8 cellular contexts compared by ENCODE assay signal in genomic region chr1:172778461-172779455, GRCh38.
DNase-seq lines count a peak whose midpoint lies in the region; ATAC-seq and TF ChIP-seq lines count a peak whose summit lies in the region.

No MANE protein-coding gene starts in this region.

- H3K36me3 ChIP-seq in HEK293 (ENCODE audit: control insufficient read depth in 2 of 2, insufficient read depth in 1 of 2, low read length in 2 of 2) (no peaks in the 10 kb centered on the region), Peyer's patch (no peaks in the 10 kb centered on the region)

- POLR2A ChIA-PET in HEK293 (lab: Yijun Ruan, JAX) = interaction anchor here (0.5 kb wide), 1 partner anchor 425 kb away, joined by 4 read pairs; no protein-coding TSS in a partner anchor

- ATAC-seq in GM18498 (IDR thresholded peaks at IDR 0.05; ENCODE audit: unreplicated experiment) = peak; percentile 72
- ATAC-seq in memory B cell (ENCODE audit: low read depth) = peak; percentile 65

- H3K27ac ChIP-seq in HEK293 (ENCODE audit: extremely low read depth, low read depth, low read length) = no peak overlapping the region
- H3K27ac ChIP-seq in Peyer's patch = peak overlapping the region in 1 of 4 donors; percentile 34

- TF ChIP-seq POLR2A in Peyer's patch (IDR thresholded peaks at IDR 0.05) = no peak

- H3K27me3 ChIP-seq in Peyer's patch = no peaks in the 10 kb centered on the region

- CTCF ChIA-PET in HEK293 (lab: Yijun Ruan, JAX) = interaction anchor here (0.6 to 1.6 kb wide), 3 partner anchors 14 to 1882 kb away, joined by 3 to 6 read pairs (median 3); no protein-coding TSS in a partner anchor

- no peak for TF ChIP-seq CTCF in HEK293 (tag by site-specific recombination; IDR thresholded peaks at IDR 0.05)
- TF ChIP-seq CTCF in Peyer's patch (IDR thresholded peaks at IDR 0.05) = peak in 5 of 6 experiments; percentile 13 to 35 (median 27)

- H3K4me3 Mint-ChIP-seq in memory B cell = no peak overlapping the region

- H3K4me3 ChIP-seq in HEK293 (ENCODE audit: low read depth, low read length) (no peak overlapping the region), Peyer's patch (peak overlapping the region in 1 of 4 donors; percentile 24)

- H3K27me3 Mint-ChIP-seq in memory B cell = no peaks in the 10 kb centered on the region

- H3K9me3 ChIP-seq in HEK293 (ENCODE audit: control insufficient read depth, insufficient read depth, low read depth, low read length) = no peaks in the 10 kb centered on the region
- H3K9me3 ChIP-seq in Peyer's patch = no peaks in the 10 kb centered on the region

- H3K36me3 Mint-ChIP-seq in memory B cell = no peaks in the 10 kb centered on the region

- peaks cover 17% of the 10 kb centered on the region for H3K4me1 Mint-ChIP-seq in memory B cell

- DNase-seq in Peyer's patch (no peak), memory B cell (ENCODE audit: low spot score in 2 of 2) (no peak), NCI-H187 (lab: John Stamatoyannopoulos, UW) (no peak), AG08395 (ENCODE audit: low spot score) (no peak), MV-4-11 (lab: John Stamatoyannopoulos, UW) (no peak), NCI-H2227 (lab: John Stamatoyannopoulos, UW; ENCODE audit: unreplicated experiment) (no peak)

- no peaks in the 10 kb centered on the region for H3K4me1 ChIP-seq in HEK293 (ENCODE audit: control insufficient read depth, insufficient read depth, low read length)
- H3K4me1 ChIP-seq in Peyer's patch = no peaks in the 10 kb centered on the region

- peaks cover 9% of the 10 kb centered on the region for H3K9me3 Mint-ChIP-seq in memory B cell

- H3K27ac Mint-ChIP-seq in memory B cell = no peak overlapping the region

TF ChIP-seq in HEK293, 187 proteins besides CTCF, POLR2A, EP300 and RAD21:
- TF ChIP-seq ZNF239 (tag by site-specific recombination; IDR thresholded peaks at IDR 0.05) (no peak), ZNF513 (tag by site-specific recombination; IDR thresholded peaks at IDR 0.05) (no peak), PRDM10 (tag by site-specific recombination; IDR thresholded peaks at IDR 0.05) (0 out of 2 replicates have a peak, but pooled peaks have one; percentile 11), ZNF488 (tag by site-specific recombination; IDR thresholded peaks at IDR 0.05) (no peak), ZNF335 (tag by site-specific recombination; conservative IDR thresholded peaks at IDR 0.05) (peak; percentile 21; the same call in 1 of the 2 replicates), ZNF660 (tag by site-specific recombination; IDR thresholded peaks at IDR 0.05) (0 out of 2 replicates have a peak, but pooled peaks have one; percentile 16), ATF2 (tag by site-specific recombination; IDR thresholded peaks at IDR 0.05; ENCODE audit: low read depth) (0 out of 2 replicates have a peak, but pooled peaks have one; percentile 19)
